ENCODE assay signal across 19 cellular contexts in the genomic region with DNA sequence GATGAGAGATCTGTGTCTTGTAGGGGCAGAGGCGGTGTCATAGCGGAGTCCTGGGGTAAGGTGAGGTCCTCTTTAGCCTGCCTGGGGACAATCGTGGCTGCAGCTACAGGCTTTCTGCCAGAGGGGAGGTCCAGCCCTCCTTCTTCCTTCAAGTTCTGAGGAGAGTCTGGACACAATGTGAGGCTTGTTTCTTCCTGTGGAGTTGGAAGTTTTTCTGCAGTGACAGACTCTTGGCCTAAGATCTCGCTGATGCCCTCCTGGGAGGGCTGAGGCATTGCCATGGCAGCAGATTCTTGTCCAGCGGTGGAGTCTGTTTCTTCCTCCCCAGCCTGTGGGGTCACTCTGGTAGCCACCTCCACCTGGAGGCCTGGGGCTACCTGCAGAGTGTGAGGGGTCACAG.
"Had no signal": no experiment of that assay in that cellular context is flagged by ENCODE, and none has a peak within 500 bp of the region (broad histone marks: within the 10 kb centered on the region; RNA-seq: fewer than 3 reads in every experiment).

No MANE protein-coding gene starts in this region.

- H3K27me3 Mint-ChIP-seq: naive thymus-derived CD8-positive, alpha-beta T cell had no signal

- H3K27ac Mint-ChIP-seq: activated CD8-positive, alpha-beta T cell treated with anti-CD3 and anti-CD28 coated beads for 36 hours; activated T-cell treated with anti-CD3 and anti-CD28 coated beads, Interleukin-2, amount 50 U/mL, for 72 hours; T-helper 17 cell had no signal

- H3K27me3 ChIP-seq: ascending aorta, esophagus muscularis mucosa, hepatocyte had no signal

- ATAC-seq: activated CD8-positive, alpha-beta T cell treated with anti-CD3 and anti-CD28 coated beads for 36 hours; activated T-cell treated with anti-CD3 and anti-CD28 coated beads, Interleukin-2, amount 50 U/mL, for 72 hours; left lung; mucosa of descending colon; naive thymus-derived CD8-positive, alpha-beta T cell; right cardiac atrium; stimulated activated naive CD8-positive, alpha-beta T cell treated with anti-CD3 and anti-CD28 coated beads, Interleukin-15, Interleukin-2, amounts not matched to agents 100 U/mL and 50 U/mL, for 24 hours; T-helper 17 cell had no signal

- H3K4me2 ChIP-seq: hepatocyte, smooth muscle cell had no signal

- H3K36me3 Mint-ChIP-seq: naive thymus-derived CD8-positive, alpha-beta T cell had no signal

- H3K27ac ChIP-seq: ascending aorta, esophagus muscularis mucosa, hepatocyte, left lung, prostate gland, WERI-Rb-1 had no signal

- H3K4me3 Mint-ChIP-seq: activated CD8-positive, alpha-beta T cell treated with anti-CD3 and anti-CD28 coated beads for 36 hours; activated T-cell treated with anti-CD3 and anti-CD28 coated beads, Interleukin-2, amount 50 U/mL, for 72 hours; naive thymus-derived CD8-positive, alpha-beta T cell; T-helper 17 cell had no signal

- H3K9me3 Mint-ChIP-seq: activated CD8-positive, alpha-beta T cell treated with anti-CD3 and anti-CD28 coated beads for 36 hours; activated T-cell treated with anti-CD3 and anti-CD28 coated beads, Interleukin-2, amount 50 U/mL, for 72 hours; naive thymus-derived CD8-positive, alpha-beta T cell had no signal

- H3K9me3 ChIP-seq: ascending aorta, esophagus muscularis mucosa, left lung, mucosa of descending colon, prostate gland had no signal

- DNase-seq: activated CD4-positive, alpha-beta T cell treated with anti-CD3 and anti-CD28 coated beads for 4 hours; activated CD8-positive, alpha-beta memory T cell treated with anti-CD3 and anti-CD28 coated beads, Interleukin-2, amount 50 U/mL, for 48 hours; activated CD8-positive, alpha-beta T cell treated with anti-CD3 and anti-CD28 coated beads for 36 hours; activated T-cell treated with anti-CD3 and anti-CD28 coated beads, Interleukin-2, amount 50 U/mL, for 72 hours; islet precursor cell; left lung; mammary epithelial cell; mucosa of descending colon; occipital lobe; right cardiac atrium; stimulated activated naive CD8-positive, alpha-beta T cell treated with anti-CD3 and anti-CD28 coated beads, Interleukin-15, Interleukin-2, amounts not matched to agents 100 U/mL and 50 U/mL, for 24 hours; T-helper 17 cell; WERI-Rb-1 had no signal

- H3K4me1 ChIP-seq: prostate gland had no signal

- H3K36me3 ChIP-seq: left lung, prostate gland had no signal

- H2AFZ ChIP-seq: hepatocyte had no signal

- H3K4me3 ChIP-seq: ascending aorta, esophagus muscularis mucosa, hepatocyte, left lung, mucosa of descending colon, prostate gland, smooth muscle cell had no signal
